35 cellular contexts compared by ENCODE assay signal in genomic region chr2:132420776-132421175, GRCh38. TPM values are rescaled to one million over a fixed set of nuclear protein-coding genes. Genes with fewer than 3 reads are reported as not detected.
DNase-seq lines count a peak whose midpoint lies in the region; ATAC-seq and TF ChIP-seq lines count a peak whose summit lies in the region.
"Had no signal": no experiment of that assay in that cellular context is flagged by ENCODE, and none has a peak within 500 bp of the region (broad histone marks: within the 10 kb centered on the region; RNA-seq: fewer than 3 reads in every experiment).

No MANE protein-coding gene starts in this region.

- H3K27ac ChIP-seq in PC-9 = no peak overlapping the region; the same call in 1 of the 2 replicates
- H3K27ac ChIP-seq in osteoblast (ENCODE audit: low read depth, low read length) = no peak overlapping the region
- H3K27ac ChIP-seq: C4-2B, pancreas, spleen, upper lobe of left lung had no signal

- H3K36me3 ChIP-seq in PC-9 (ENCODE audit: low read depth) (peaks cover 24% of the 10 kb centered on the region; the same call in 1 of the 2 replicates), osteoblast (ENCODE audit: insufficient read depth, low read length) (no peaks in the 10 kb centered on the region)
- H3K36me3 ChIP-seq: pancreas, spleen, upper lobe of left lung had no signal

- intact Hi-C loops in PC-9 (cut with micrococcal nuclease; ENCODE audit: unreplicated experiment) = no loop called here
- intact Hi-C loops in activated CD4-positive, alpha-beta T cell treated with anti-CD3 and anti-CD28 coated beads for 36 hours (cut with DNase I, micrococcal nuclease) = no loop called here

- H3K4me3 ChIP-seq in PC-9 = peak overlapping the region; percentile 73
- no peak overlapping the region for H3K4me3 ChIP-seq in epithelial cell of esophagus (ENCODE audit: low read length)
- H3K4me3 ChIP-seq in osteoblast (ENCODE audit: insufficient read depth, low read length) = no peak overlapping the region
- H3K4me3 ChIP-seq: lung, pancreas, spleen had no signal

- H4K20me1 ChIP-seq in PC-9 (ENCODE audit: insufficient read depth) (peaks cover 7% of the 10 kb centered on the region; the same call in 1 of the 2 replicates), osteoblast (ENCODE audit: insufficient read depth, low read length) (no peaks in the 10 kb centered on the region)

- H3K27ac Mint-ChIP-seq in activated naive CD8-positive, alpha-beta T cell treated with anti-CD3 and anti-CD28 coated beads, Interleukin-2, amount 50 U/mL, for 24 hours = no peak overlapping the region
- H3K27ac Mint-ChIP-seq in activated CD4-positive, alpha-beta T cell treated with anti-CD3 and anti-CD28 coated beads for 36 hours = no peak overlapping the region
- H3K27ac Mint-ChIP-seq: activated CD4-positive, alpha-beta memory T cell treated with anti-CD3 and anti-CD28 coated beads, Interleukin-2, amount 10 ng/mL, durations not matched to agents 7 days and 5 days; activated T-helper 17 cell treated with anti-CD3 and anti-CD28 coated beads, Interleukin-2, amount 50 U/mL, for 72 hours; stimulated activated effector memory CD8-positive, alpha-beta T cell treated with anti-CD3 and anti-CD28 coated beads, Interleukin-12 subunit alpha, Interleukin-12 subunit beta, amount 100 ng/mL, for 72 hours had no signal

- H3F3A ChIP-seq in PC-9 (ENCODE audit: insufficient read depth, low read depth) = peaks cover 13% of the 10 kb centered on the region

- H3K9me2 ChIP-seq in PC-9 (ENCODE audit: insufficient read depth) = no peaks in the 10 kb centered on the region

- no peak overlapping the region for H3K4me3 Mint-ChIP-seq in activated naive CD8-positive, alpha-beta T cell treated with anti-CD3 and anti-CD28 coated beads, Interleukin-2, amount 50 U/mL, for 24 hours
- H3K4me3 Mint-ChIP-seq in activated CD4-positive, alpha-beta T cell treated with anti-CD3 and anti-CD28 coated beads for 36 hours = no peak overlapping the region
- H3K4me3 Mint-ChIP-seq: activated CD4-positive, alpha-beta memory T cell treated with anti-CD3 and anti-CD28 coated beads, Interleukin-2, amount 10 ng/mL, durations not matched to agents 7 days and 5 days; activated T-helper 17 cell treated with anti-CD3 and anti-CD28 coated beads, Interleukin-2, amount 50 U/mL, for 72 hours; stimulated activated effector memory CD8-positive, alpha-beta T cell treated with anti-CD3 and anti-CD28 coated beads, Interleukin-12 subunit alpha, Interleukin-12 subunit beta, amount 100 ng/mL, for 72 hours had no signal

- H3K79me2 ChIP-seq in PC-9 (ENCODE audit: low read depth) = peaks cover 91% of the 10 kb centered on the region
- peaks cover 3% of the 10 kb centered on the region for H3K79me2 ChIP-seq in osteoblast (ENCODE audit: insufficient read depth, low read length)

- H3K4me1 ChIP-seq in PC-9 (replicated peaks; ENCODE audit: insufficient read depth) (peaks cover 68% of the 10 kb centered on the region), osteoblast (ENCODE audit: insufficient read depth, low read length) (peaks cover 26% of the 10 kb centered on the region)

- H3K27me3 ChIP-seq in PC-9 (ENCODE audit: insufficient read depth, low read depth) (no peaks in the 10 kb centered on the region), osteoblast (ENCODE audit: insufficient read depth, low read length) (no peaks in the 10 kb centered on the region)
- H3K27me3 ChIP-seq: pancreas, upper lobe of left lung had no signal

- TF ChIP-seq CTCF in PC-9 (conservative IDR thresholded peaks at IDR 0.05) = no peak
- TF ChIP-seq CTCF in epithelial cell of esophagus (IDR thresholded peaks at IDR 0.05; ENCODE audit: insufficient read depth, low read depth, low read length, missing control alignments) = no peak
- no peak for TF ChIP-seq CTCF in osteoblast (IDR thresholded peaks at IDR 0.05; ENCODE audit: extremely low read depth, low read depth, low read length)

- peaks cover 4% of the 10 kb centered on the region for H3K9me3 Mint-ChIP-seq in activated naive CD8-positive, alpha-beta T cell treated with anti-CD3 and anti-CD28 coated beads, Interleukin-2, amount 50 U/mL, for 24 hours
- H3K9me3 Mint-ChIP-seq in activated CD4-positive, alpha-beta T cell treated with anti-CD3 and anti-CD28 coated beads for 36 hours (ENCODE audit: low read depth) = no peaks in the 10 kb centered on the region
- H3K9me3 Mint-ChIP-seq: activated T-helper 17 cell treated with anti-CD3 and anti-CD28 coated beads, Interleukin-2, amount 50 U/mL, for 72 hours had no signal

- CTCF ChIA-PET in PC-9 (lab: Charles Lee) = no interaction called here
- CTCF ChIA-PET in activated CD4-positive, alpha-beta T cell treated with anti-CD3 and anti-CD28 coated beads for 36 hours (lab: Charles Lee) = no interaction called here

- H3K9me3 ChIP-seq in PC-9 (ENCODE audit: insufficient read depth, low read depth) = no peaks in the 10 kb centered on the region; the same call in 1 of the 2 replicates
- no peaks in the 10 kb centered on the region for H3K9me3 ChIP-seq in osteoblast (ENCODE audit: low read depth, low read length)
- H3K9me3 ChIP-seq: Caco-2, pancreas, spleen, upper lobe of left lung had no signal

- DNase-seq in ELR (ENCODE audit: low read depth) (peak; percentile 43), PC-9 (no peak), epithelial cell of esophagus (ENCODE audit: low read depth) (peak; percentile 32), osteoblast (ENCODE audit: insufficient read length, low spot score, missing footprints) (no peak)
- DNase-seq in activated naive CD8-positive, alpha-beta T cell treated with anti-CD3 and anti-CD28 coated beads, Interleukin-2, amount 50 U/mL, for 24 hours = no peak
- no peak for DNase-seq in activated CD4-positive, alpha-beta T cell treated with anti-CD3 and anti-CD28 coated beads for 36 hours
- DNase-seq in stimulated activated CD4-positive, alpha-beta T cell treated with anti-CD3 and anti-CD28 coated beads, Interleukin-4, amount 100 ng/mL, for 24 hours = no peak
- DNase-seq: activated CD4-positive, alpha-beta memory T cell treated with anti-CD3 and anti-CD28 coated beads, Interleukin-2, amount 10 ng/mL, durations not matched to agents 7 days and 5 days; activated CD4-positive, CD25-positive, alpha-beta regulatory T cell treated with anti-CD3 and anti-CD28 coated beads, Interleukin-2, amount 50 U/mL, for 72 hours; activated naive CD4-positive, alpha-beta T cell treated with anti-CD3 and anti-CD28 coated beads, Interleukin-2, amount 50 U/mL, for 16 hours; anterior cingulate cortex; Caco-2; central memory CD4-positive, alpha-beta T cell; dermis blood vessel endothelial cell; DND-41; glutamatergic neuron; KBM-7; kidney; MM.1S; NCI-H2081 treated with DMSO at 0.1 percent for 48 hours; NCI-H446; NCI-H82; OCI-M1; pancreas; retina; Right ventricle myocardium superior; spleen; stimulated activated CD4-positive, alpha-beta T cell treated with anti-CD3 and anti-CD28 coated beads, Interleukin-2, amount 100 ng/mL, for 48 hours; substantia nigra; upper lobe of left lung had no signal

- peaks cover 9% of the 10 kb centered on the region for H3K27me3 Mint-ChIP-seq in activated naive CD8-positive, alpha-beta T cell treated with anti-CD3 and anti-CD28 coated beads, Interleukin-2, amount 50 U/mL, for 24 hours
- peaks cover 12% of the 10 kb centered on the region for H3K27me3 Mint-ChIP-seq in activated CD4-positive, alpha-beta T cell treated with anti-CD3 and anti-CD28 coated beads for 36 hours
- H3K27me3 Mint-ChIP-seq: activated CD4-positive, alpha-beta memory T cell treated with anti-CD3 and anti-CD28 coated beads, Interleukin-2, amount 10 ng/mL, durations not matched to agents 7 days and 5 days had no signal

- no peaks in the 10 kb centered on the region for H3K36me3 Mint-ChIP-seq in activated naive CD8-positive, alpha-beta T cell treated with anti-CD3 and anti-CD28 coated beads, Interleukin-2, amount 50 U/mL, for 24 hours (ENCODE audit: low read depth)
- no peaks in the 10 kb centered on the region for H3K36me3 Mint-ChIP-seq in activated CD4-positive, alpha-beta T cell treated with anti-CD3 and anti-CD28 coated beads for 36 hours (ENCODE audit: low read depth)
- H3K36me3 Mint-ChIP-seq: stimulated activated effector memory CD8-positive, alpha-beta T cell treated with anti-CD3 and anti-CD28 coated beads, Interleukin-12 subunit alpha, Interleukin-12 subunit beta, amount 100 ng/mL, for 72 hours had no signal

- POLR2A ChIA-PET in PC-9 (lab: Charles Lee; ENCODE audit: unreplicated experiment) = interaction anchor here (0.6 kb wide), 1 partner anchor 201 kb away, joined by 5 read pairs; no protein-coding TSS in a partner anchor
- POLR2A ChIA-PET in activated CD4-positive, alpha-beta T cell treated with anti-CD3 and anti-CD28 coated beads for 36 hours (lab: Charles Lee) = no interaction called here

- H3K4me2 ChIP-seq in PC-9 (peak overlapping the region; percentile 97), osteoblast (ENCODE audit: insufficient read depth, low read length) (peak overlapping the region; percentile 26)

- no peak for ATAC-seq in activated naive CD8-positive, alpha-beta T cell treated with anti-CD3 and anti-CD28 coated beads, Interleukin-2, amount 50 U/mL, for 24 hours
- no peak for ATAC-seq in activated CD4-positive, alpha-beta T cell treated with anti-CD3 and anti-CD28 coated beads for 36 hours
- ATAC-seq: activated T-helper 17 cell treated with anti-CD3 and anti-CD28 coated beads, Interleukin-2, amount 50 U/mL, for 72 hours; pancreas; stimulated activated effector memory CD8-positive, alpha-beta T cell treated with anti-CD3 and anti-CD28 coated beads, Interleukin-12 subunit alpha, Interleukin-12 subunit beta, amount 100 ng/mL, for 72 hours had no signal

- BruUV-seq in PC-9 (replicated peaks; lab: Mats Ljungman, UMichigan) = no TSS peak

- no peaks in the 10 kb centered on the region for H3K4me1 Mint-ChIP-seq in activated naive CD8-positive, alpha-beta T cell treated with anti-CD3 and anti-CD28 coated beads, Interleukin-2, amount 50 U/mL, for 24 hours
- no peaks in the 10 kb centered on the region for H3K4me1 Mint-ChIP-seq in activated CD4-positive, alpha-beta T cell treated with anti-CD3 and anti-CD28 coated beads for 36 hours
- H3K4me1 Mint-ChIP-seq: activated CD4-positive, alpha-beta memory T cell treated with anti-CD3 and anti-CD28 coated beads, Interleukin-2, amount 10 ng/mL, durations not matched to agents 7 days and 5 days; activated T-helper 17 cell treated with anti-CD3 and anti-CD28 coated beads, Interleukin-2, amount 50 U/mL, for 72 hours; stimulated activated effector memory CD8-positive, alpha-beta T cell treated with anti-CD3 and anti-CD28 coated beads, Interleukin-12 subunit alpha, Interleukin-12 subunit beta, amount 100 ng/mL, for 72 hours had no signal

- H2AFZ ChIP-seq in PC-9 = no peak overlapping the region
- peak overlapping the region; percentile 17 for H2AFZ ChIP-seq in osteoblast (ENCODE audit: low read length)

RNA-seq across cellular contexts. Expression of gene GPR39, which starts 4.2 kb away (rescaled TPM):
- total RNA-seq in PC-9 (2021) = 14.1 and 20.9 TPM in 2 replicates
- total RNA-seq in osteoblast = 3.6 and 4.4 TPM in 2 replicates
- total RNA-seq in activated CD4-positive, alpha-beta T cell treated with anti-CD3 and anti-CD28 coated beads for 36 hours = not detected
- total RNA-seq: activated CD4-positive, alpha-beta memory T cell treated with anti-CD3 and anti-CD28 coated beads, Interleukin-2, amount 10 ng/mL, durations not matched to agents 7 days and 5 days; activated T-helper 17 cell treated with anti-CD3 and anti-CD28 coated beads, Interleukin-2, amount 50 U/mL, for 72 hours; Right ventricle myocardium superior; spleen; T-helper 1 cell treated with Interleukin-12 subunit alpha and Interleukin-12 subunit beta and Interleukin-4 antibody, amounts not matched to agents 30 ng/mL and 1 ng/mL, for 36 hours had no signal

Comparison
In these comparisons a context has a peak if more than half of its experiments do, and no peak if none do; other contexts are left out.
1. DNase-seq: peak in ELR (single experiment) and epithelial cell of esophagus (single experiment); none in PC-9 (0 of 2), osteoblast (single experiment), activated naive CD8-positive, alpha-beta T cell treated with anti-CD3 and anti-CD28 coated beads, Interleukin-2, amount 50 U/mL, for 24 hours (single experiment), activated CD4-positive, alpha-beta T cell treated with anti-CD3 and anti-CD28 coated beads for 36 hours (single experiment) and stimulated activated CD4-positive, alpha-beta T cell treated with anti-CD3 and anti-CD28 coated beads, Interleukin-4, amount 100 ng/mL, for 24 hours (single experiment).